In genomic region chr13:43422061-43422460, GRCh38 we compare ENCODE assay signal across 32 cellular contexts.
"Had no signal": no experiment of that assay in that cellular context is flagged by ENCODE, and none has a peak within 500 bp of the region (broad histone marks: within the 10 kb centered on the region; RNA-seq: fewer than 3 reads in every experiment).

No MANE protein-coding gene starts in this region.

- H3K27me3 ChIP-seq: ascending aorta, cardiac muscle cell, Peyer's patch, SJSA1 had no signal

- H3K4me3 ChIP-seq: ascending aorta, cardiac muscle cell, K562, Peyer's patch, SJSA1 had no signal

- H3K36me3 ChIP-seq: ascending aorta, cardiac muscle cell, Peyer's patch, SJSA1, WERI-Rb-1 had no signal

- DNase-seq: activated CD4-positive, alpha-beta memory T cell treated with anti-CD3 and anti-CD28 coated beads, Interleukin-2, amount 10 ng/mL, durations not matched to agents 7 days and 5 days; activated CD4-positive, alpha-beta T cell treated with anti-CD3 and anti-CD28 coated beads for 1 hour; activated CD4-positive, alpha-beta T cell treated with anti-CD3 and anti-CD28 coated beads for 48 hours; activated CD4-positive, CD25-positive, alpha-beta regulatory T cell; activated CD8-positive, alpha-beta memory T cell treated with anti-CD3 and anti-CD28 coated beads for 24 hours; activated CD8-positive, alpha-beta memory T cell treated with anti-CD3 and anti-CD28 coated beads, Interleukin-2, amount 10 ng/mL, durations not matched to agents 7 days and 5 days; activated CD8-positive, alpha-beta memory T cell treated with anti-CD3 and anti-CD28 coated beads, Interleukin-2, amount 50 U/mL, for 48 hours; activated gamma-delta T cell; activated naive CD4-positive, alpha-beta T cell treated with Interleukin-2 at 50 U/mL for 16 hours; activated naive CD8-positive, alpha-beta T cell treated with anti-CD3 and anti-CD28 coated beads, Interleukin-2, amount 10 ng/mL, durations not matched to agents 7 days and 5 days; activated T-cell treated with anti-CD3 and anti-CD28 coated beads, Interleukin-2, amount 50 U/mL, for 1 hour; activated T-cell treated with anti-CD3 and anti-CD28 coated beads, Interleukin-2, amount 50 U/mL, for 72 hours; amygdala; NCI-H1092 treated with DMSO at 0.1 percent for 48 hours; NCI-H1694; NCI-H2029 treated with DMSO at 0.1 percent for 48 hours; NCI-H2107; NCI-H226; NCI-H524 treated with DMSO at 0.1 percent for 48 hours; PC-3; Peyer's patch; RPMI8226; SHP77 treated with DMSO at 0.1 percent for 48 hours; SW 1271; T-helper 1 cell; T-helper 2 cell; T-helper 9 cell; WERI-Rb-1 had no signal

- H3K4me1 ChIP-seq: ascending aorta, Peyer's patch, SJSA1 had no signal

- H3K27ac ChIP-seq: ascending aorta, cardiac muscle cell, Peyer's patch, SJSA1, WERI-Rb-1 had no signal

- H3K9me3 ChIP-seq: ascending aorta, Peyer's patch, SJSA1 had no signal
